In genomic region chr4:122625156-122625555, GRCh38 we compare ENCODE assay signal across 25 cellular contexts. TPM values are rescaled to one million over a fixed set of nuclear protein-coding genes. Genes with fewer than 3 reads are reported as not detected.
DNase-seq lines count a peak whose midpoint lies in the region; ATAC-seq and TF ChIP-seq lines count a peak whose summit lies in the region.
"Had no signal": no experiment of that assay in that cellular context is flagged by ENCODE, and none has a peak within 500 bp of the region (broad histone marks: within the 10 kb centered on the region; RNA-seq: fewer than 3 reads in every experiment).

No MANE protein-coding gene starts in this region.

- H3K9me3 Mint-ChIP-seq in HFFc6, result no peaks in the 10 kb centered on the region
- H3K9me3 Mint-ChIP-seq in activated T-helper 17 cell treated with anti-CD3 and anti-CD28 coated beads, Interleukin-2, amount 50 U/mL, for 72 hours, result peaks cover 3% of the 10 kb centered on the region
- H3K9me3 Mint-ChIP-seq: GM23338 had no signal

- peaks cover 22% of the 10 kb centered on the region for H3K27me3 Mint-ChIP-seq in HFFc6 (ENCODE audit: insufficient read depth)
- peaks cover 3% of the 10 kb centered on the region for H3K27me3 Mint-ChIP-seq in activated T-helper 17 cell treated with anti-CD3 and anti-CD28 coated beads, Interleukin-2, amount 50 U/mL, for 72 hours
- H3K27me3 Mint-ChIP-seq: CD4-positive, CD25-positive, alpha-beta regulatory T cell had no signal

- H3K4me3 Mint-ChIP-seq in HFFc6, result no peak overlapping the region
- H3K4me3 Mint-ChIP-seq in activated T-helper 17 cell treated with anti-CD3 and anti-CD28 coated beads, Interleukin-2, amount 50 U/mL, for 72 hours, result no peak overlapping the region
- H3K4me3 Mint-ChIP-seq: CD4-positive, CD25-positive, alpha-beta regulatory T cell; GM23338 had no signal

- TF ChIP-seq CTCF in HFFc6 (IDR thresholded peaks at IDR 0.05) (no peak), brain microvascular endothelial cell (IDR thresholded peaks at IDR 0.05; ENCODE audit: low read depth, low read length, missing control alignments) (no peak)

- no peak overlapping the region for H3K4me3 ChIP-seq in brain microvascular endothelial cell (ENCODE audit: low read depth, low read length)
- H3K4me3 ChIP-seq: GM12878, GM23338 had no signal

- DNase-seq in HFFc6, result peak; percentile 4
- DNase-seq in brain microvascular endothelial cell, result peak; percentile 17
- peak; percentile 4 for DNase-seq in fibroblast of the conjunctiva (ENCODE audit: low read depth)
- no peak for DNase-seq in SIG-M5 (lab: John Stamatoyannopoulos, UW)
- no peak for DNase-seq in AG08396 (ENCODE audit: low spot score)
- DNase-seq: ACHN; BE2C; Caco-2; CD4-positive, CD25-positive, alpha-beta regulatory T cell; GF-D8; HCEC 1CT; KBM-7; NCI-H1417; NCI-H187; NCI-H2107; NCI-H524; NCI-H82; OCI-M1; SHP77; SK-N-SH had no signal

- no peaks in the 10 kb centered on the region for H3K27me3 ChIP-seq in brain microvascular endothelial cell (replicated peaks)
- H3K27me3 ChIP-seq: BE2C had no signal

- ATAC-seq in activated T-helper 17 cell treated with anti-CD3 and anti-CD28 coated beads, Interleukin-2, amount 50 U/mL, for 72 hours (replicated peaks), result no peak
- no peak for ATAC-seq in HG03565 (IDR thresholded peaks at IDR 0.05; ENCODE audit: unreplicated experiment)
- ATAC-seq: GM12878, GM23338 had no signal

- in situ Hi-C loops in brain microvascular endothelial cell (cut with HindIII; ENCODE audit: low pct_ligation_motif_present, low sequenced_read_pairs), result no loop called here

- H3K36me3 ChIP-seq in brain microvascular endothelial cell (replicated peaks), result no peaks in the 10 kb centered on the region
- H3K36me3 ChIP-seq: BE2C had no signal

- no peaks in the 10 kb centered on the region for H3K4me1 Mint-ChIP-seq in HFFc6 (ENCODE audit: low read depth)
- peaks cover 17% of the 10 kb centered on the region for H3K4me1 Mint-ChIP-seq in activated T-helper 17 cell treated with anti-CD3 and anti-CD28 coated beads, Interleukin-2, amount 50 U/mL, for 72 hours
- H3K4me1 Mint-ChIP-seq: CD4-positive, CD25-positive, alpha-beta regulatory T cell; GM23338 had no signal

- no peak overlapping the region for H3K27ac ChIP-seq in brain microvascular endothelial cell

- H3K27ac Mint-ChIP-seq in HFFc6, result no peak overlapping the region
- no peak overlapping the region for H3K27ac Mint-ChIP-seq in activated T-helper 17 cell treated with anti-CD3 and anti-CD28 coated beads, Interleukin-2, amount 50 U/mL, for 72 hours
- H3K27ac Mint-ChIP-seq: CD4-positive, CD25-positive, alpha-beta regulatory T cell; GM23338 had no signal

- H3K36me3 Mint-ChIP-seq in HFFc6 (ENCODE audit: low read depth), result no peaks in the 10 kb centered on the region
- peaks cover 48% of the 10 kb centered on the region for H3K36me3 Mint-ChIP-seq in activated T-helper 17 cell treated with anti-CD3 and anti-CD28 coated beads, Interleukin-2, amount 50 U/mL, for 72 hours (ENCODE audit: low read depth)
- H3K36me3 Mint-ChIP-seq: CD4-positive, CD25-positive, alpha-beta regulatory T cell had no signal

RNA-seq across cellular contexts. Expression of gene IL21, which starts 4.3 kb away (rescaled TPM):
- not detected for total RNA-seq in HFFc6 (2021; fragmentation: NEBNext Ultra II Directional; extraction: Animal tissue kit (Norgen Biotek cat#: 25700))
- total RNA-seq in activated T-helper 17 cell treated with anti-CD3 and anti-CD28 coated beads, Interleukin-2, amount 50 U/mL, for 72 hours, result 10 to 100 TPM in 1 of 2 donors, 1 to 10 TPM in 1; 5.0 to 17.1 TPM
- total RNA-seq: Caco-2, GM12878, GM23338, RPMI7951 had no signal

Comparison
In these comparisons a context has a peak if more than half of its experiments do, and no peak if none do; other contexts are left out.
1. DNase-seq: peak in HFFc6 (single experiment), brain microvascular endothelial cell (single experiment) and fibroblast of the conjunctiva (single experiment); none in SIG-M5 (single experiment) and AG08396 (single experiment).
2. RNA of gene IL21, which starts 4.3 kb away (total RNA-seq): 5.0 to 17.1 TPM in activated T-helper 17 cell treated with anti-CD3 and anti-CD28 coated beads, Interleukin-2, amount 50 U/mL, for 72 hours; not detected in HFFc6; every median in the first group is over 4 times any median in the second.